1 cellular context compared by ENCODE assay signal in the genomic region with DNA sequence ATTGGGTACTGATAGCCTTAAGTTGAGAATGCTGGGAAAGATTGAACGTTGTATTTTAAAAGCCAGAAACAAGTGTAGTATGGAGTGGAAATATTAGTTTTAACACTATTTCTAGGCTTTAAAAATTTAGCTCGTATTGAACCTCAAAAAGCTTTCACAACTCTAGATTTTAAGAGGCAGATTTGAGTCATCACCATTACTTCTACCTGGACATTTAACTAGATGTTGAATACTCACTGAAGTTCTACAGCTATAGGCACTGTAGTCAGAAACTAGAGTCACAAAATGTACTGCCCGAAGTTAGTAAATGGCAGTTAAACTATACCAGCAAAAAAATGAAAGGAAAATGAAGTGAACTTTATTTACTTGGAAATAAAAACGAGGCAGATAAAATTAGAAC.
TF ChIP-seq lines count a peak whose summit lies in the region.

No MANE protein-coding gene starts in this region.

TF ChIP-seq in HCT116, 20 proteins besides CTCF, POLR2A, EP300 and RAD21 (continued from another document):
- TF ChIP-seq, protein P1, sequence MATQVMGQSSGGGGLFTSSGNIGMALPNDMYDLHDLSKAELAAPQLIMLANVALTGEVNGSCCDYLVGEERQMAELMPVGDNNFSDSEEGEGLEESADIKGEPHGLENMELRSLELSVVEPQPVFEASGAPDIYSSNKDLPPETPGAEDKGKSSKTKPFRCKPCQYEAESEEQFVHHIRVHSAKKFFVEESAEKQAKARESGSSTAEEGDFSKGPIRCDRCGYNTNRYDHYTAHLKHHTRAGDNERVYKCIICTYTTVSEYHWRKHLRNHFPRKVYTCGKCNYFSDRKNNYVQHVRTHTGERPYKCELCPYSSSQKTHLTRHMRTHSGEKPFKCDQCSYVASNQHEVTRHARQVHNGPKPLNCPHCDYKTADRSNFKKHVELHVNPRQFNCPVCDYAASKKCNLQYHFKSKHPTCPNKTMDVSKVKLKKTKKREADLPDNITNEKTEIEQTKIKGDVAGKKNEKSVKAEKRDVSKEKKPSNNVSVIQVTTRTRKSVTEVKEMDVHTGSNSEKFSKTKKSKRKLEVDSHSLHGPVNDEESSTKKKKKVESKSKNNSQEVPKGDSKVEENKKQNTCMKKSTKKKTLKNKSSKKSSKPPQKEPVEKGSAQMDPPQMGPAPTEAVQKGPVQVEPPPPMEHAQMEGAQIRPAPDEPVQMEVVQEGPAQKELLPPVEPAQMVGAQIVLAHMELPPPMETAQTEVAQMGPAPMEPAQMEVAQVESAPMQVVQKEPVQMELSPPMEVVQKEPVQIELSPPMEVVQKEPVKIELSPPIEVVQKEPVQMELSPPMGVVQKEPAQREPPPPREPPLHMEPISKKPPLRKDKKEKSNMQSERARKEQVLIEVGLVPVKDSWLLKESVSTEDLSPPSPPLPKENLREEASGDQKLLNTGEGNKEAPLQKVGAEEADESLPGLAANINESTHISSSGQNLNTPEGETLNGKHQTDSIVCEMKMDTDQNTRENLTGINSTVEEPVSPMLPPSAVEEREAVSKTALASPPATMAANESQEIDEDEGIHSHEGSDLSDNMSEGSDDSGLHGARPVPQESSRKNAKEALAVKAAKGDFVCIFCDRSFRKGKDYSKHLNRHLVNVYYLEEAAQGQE (IDR thresholded peaks at IDR 0.05; ENCODE audit: low read depth): no peak
- TF ChIP-seq EZH2phosphoT487 (IDR thresholded peaks at IDR 0.05; ENCODE audit: borderline replicate concordance): no peak
- TF ChIP-seq SP1 (IDR thresholded peaks at IDR 0.05; ENCODE audit: low read depth): no peak
- no peak for TF ChIP-seq EGR1 (IDR thresholded peaks at IDR 0.05; ENCODE audit: low read depth)
- TF ChIP-seq ZNF274 (IDR thresholded peaks at IDR 0.05; ENCODE audit: low read depth, low read length): no peak
- no peak for TF ChIP-seq YY1 (IDR thresholded peaks at IDR 0.05; ENCODE audit: extremely low read depth, insufficient replicate concordance, low read depth, low read length)
- no peak for TF ChIP-seq SRF (IDR thresholded peaks at IDR 0.05; ENCODE audit: low read depth)
- TF ChIP-seq EZH2 (IDR thresholded peaks at IDR 0.05): no peak
- TF ChIP-seq, protein P2, sequence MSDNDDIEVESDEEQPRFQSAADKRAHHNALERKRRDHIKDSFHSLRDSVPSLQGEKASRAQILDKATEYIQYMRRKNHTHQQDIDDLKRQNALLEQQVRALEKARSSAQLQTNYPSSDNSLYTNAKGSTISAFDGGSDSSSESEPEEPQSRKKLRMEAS (IDR thresholded peaks at IDR 0.05): no peak
- TF ChIP-seq SIN3A (IDR thresholded peaks at IDR 0.05; ENCODE audit: low read depth): no peak
- no peak for TF ChIP-seq CEBPB (IDR thresholded peaks at IDR 0.05; ENCODE audit: low read depth)
